In the genomic region with DNA sequence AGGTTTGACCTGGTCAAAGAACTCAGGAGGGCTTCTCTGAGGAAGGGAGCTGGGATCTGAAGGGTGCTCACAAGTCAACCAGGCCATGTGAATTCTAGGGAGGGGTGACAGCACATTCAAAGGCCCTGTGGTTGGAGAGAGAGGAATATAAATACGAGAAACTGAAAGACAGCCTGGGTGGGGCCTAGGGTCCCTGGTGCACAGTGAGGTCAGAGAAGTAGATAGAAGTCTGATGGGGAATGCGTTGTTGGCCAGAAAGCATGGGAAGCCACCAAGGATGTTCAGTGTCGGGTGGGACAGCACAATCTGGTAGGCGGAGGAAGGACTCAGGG, we compare ENCODE assay signal across 17 cellular contexts.
DNase-seq lines count a peak whose midpoint lies in the region; ATAC-seq, FAIRE-seq and TF ChIP-seq lines count a peak whose summit lies in the region.
"Had no signal": no experiment of that assay in that cellular context is flagged by ENCODE, and none has a peak within 500 bp of the region (broad histone marks: within the 10 kb centered on the region; RNA-seq: fewer than 3 reads in every experiment).

No MANE protein-coding gene starts in this region.

- peaks cover 6% of the 10 kb centered on the region for H3K9me1 ChIP-seq in K562 (ENCODE audit: control insufficient read depth, insufficient read depth, low read length)

- H3K9me3 Mint-ChIP-seq in neural progenitor cell: peaks cover 3% of the 10 kb centered on the region
- H3K9me3 Mint-ChIP-seq in stimulated activated naive B cell treated with anti-CD40 and anti-IgM and Interleukin-4, amounts not matched to agents 10 μg/mL and 1 μg/mL and 100 μg/mL, for 72 hours: no peaks in the 10 kb centered on the region

- intact Hi-C loops in K562 (cut with micrococcal nuclease): no loop called here

- H3K4me3 ChIP-seq in BLaER1: no peak overlapping the region
- no peak overlapping the region for H3K4me3 ChIP-seq in K562
- H3K4me3 ChIP-seq in neural progenitor cell: no peak overlapping the region
- H3K4me3 ChIP-seq: GM12878, GM23338 had no signal

- TF ChIP-seq CTCF in K562 (IDR thresholded peaks at IDR 0.05 in 2 of 3, conservative IDR thresholded peaks at IDR 0.05 in 1 of 3; ENCODE audit: insufficient read depth in 2 of 3, low read depth in 1 of 3, low read length in 3 of 3) (no peak), neural progenitor cell (IDR thresholded peaks at IDR 0.05) (no peak)

- H3K27ac ChIP-seq in BLaER1 (peak overlapping the region; percentile 54), K562 (ENCODE audit: extremely low read depth, low read depth, low read length) (no peak overlapping the region), neural progenitor cell (no peak overlapping the region)
- H3K27ac ChIP-seq: 22Rv1 had no signal

- peaks cover 29% of the 10 kb centered on the region for H3K36me3 Mint-ChIP-seq in neural progenitor cell
- H3K36me3 Mint-ChIP-seq in stimulated activated naive B cell treated with anti-CD40 and anti-IgM and Interleukin-4, amounts not matched to agents 10 μg/mL and 1 μg/mL and 100 μg/mL, for 72 hours: peaks cover 45 to 82% of the 10 kb centered on the region in 2 donors

- peak overlapping the region; percentile 44 for H3K27ac Mint-ChIP-seq in neural progenitor cell
- peak overlapping the region; percentile 75 for H3K27ac Mint-ChIP-seq in stimulated activated naive B cell treated with anti-CD40 and anti-IgM and Interleukin-4, amounts not matched to agents 10 μg/mL and 1 μg/mL and 100 μg/mL, for 72 hours

- TF ChIP-seq RAD21 in K562 (CRISPR knock-in tag; conservative IDR thresholded peaks at IDR 0.05 in 1 of 2, IDR thresholded peaks at IDR 0.05 in 1 of 2): no peak

- DNase-seq in K562 (ENCODE audit: extremely low read depth in 1 of 4, low spot score in 3 of 4) (no peak), neural progenitor cell (ENCODE audit: low spot score) (no peak), SIG-M5 treated with dmso at 0.1 percent for 504 hours (lab: John Stamatoyannopoulos, UW; ENCODE audit: unreplicated experiment) (no peak), NCI-H187 treated with DMSO at 0.1 percent for 48 hours (lab: John Stamatoyannopoulos, UW) (no peak)
- DNase-seq in stimulated activated naive B cell treated with anti-CD40 and anti-IgM and Interleukin-4, amounts not matched to agents 10 μg/mL and 1 μg/mL and 100 μg/mL, for 72 hours: no peak
- DNase-seq: AML-193; C1 segment of cervical spinal cord; CD4-positive, alpha-beta memory T cell; DMS79; H7; IMR-90 had no signal

- H3K9ac ChIP-seq in BLaER1 (no peak overlapping the region), K562 (ENCODE audit: insufficient read depth in 1 of 2, low read depth in 2 of 2, low read length in 2 of 2) (no peak overlapping the region), neural progenitor cell (no peak overlapping the region)

- no peak for ATAC-seq in K562
- no peak for ATAC-seq in stimulated activated naive B cell treated with anti-CD40 and anti-IgM and Interleukin-4, amounts not matched to agents 10 μg/mL and 1 μg/mL and 100 μg/mL, for 72 hours (replicated peaks)
- no peak for ATAC-seq in HG02798 (IDR thresholded peaks at IDR 0.05; ENCODE audit: poor library complexity, unreplicated experiment)
- ATAC-seq: GM12878, GM23338 had no signal

- H3K4me2 ChIP-seq in BLaER1 (peak overlapping the region; percentile 82), K562 (ENCODE audit: insufficient read depth, low read length) (no peak overlapping the region), neural progenitor cell (no peak overlapping the region)
- H3K4me2 ChIP-seq: GM23338 had no signal

- 68% methylated on average over 4 of the region's 4 CpGs for WGBS in K562 (ENCODE audit: insufficient coverage, low coverage, missing lambda C conversion rate)

- no TSS peak for BruUV-seq in K562 (replicated peaks; lab: Mats Ljungman, UMichigan)

- peaks cover 61% of the 10 kb centered on the region for H3K4me1 ChIP-seq in BLaER1
- peaks cover 21 to 24% of the 10 kb centered on the region in 2 experiments; a peak in 4 of 5 replicates for H3K4me1 ChIP-seq in K562 (replicated peaks in 1 of 2; ENCODE audit: control insufficient read depth in 2 of 2, insufficient read depth in 2 of 2, low read length in 2 of 2)
- no peaks in the 10 kb centered on the region for H3K4me1 ChIP-seq in neural progenitor cell

- no peak for TF ChIP-seq EP300 in K562 (IDR thresholded peaks at IDR 0.05; ENCODE audit: low read length)

- POLR2A ChIA-PET in K562 (lab: Yijun Ruan, JAX): interaction anchor here (0.6 to 1.1 kb wide), 2 partner anchors 59 to 178 kb away, joined by 3 read pairs; no protein-coding TSS in a partner anchor

- peaks cover 16% of the 10 kb centered on the region for H3K36me3 ChIP-seq in BLaER1
- H3K36me3 ChIP-seq in K562 (ENCODE audit: control insufficient read depth, insufficient read depth, low read length): peaks cover 4% of the 10 kb centered on the region; the same call in 1 of the 3 replicates
- H3K36me3 ChIP-seq in neural progenitor cell: no peaks in the 10 kb centered on the region

- no peak overlapping the region for H2AFZ ChIP-seq in K562 (ENCODE audit: low read depth, low read length)
- no peak overlapping the region for H2AFZ ChIP-seq in neural progenitor cell (replicated peaks)
- H2AFZ ChIP-seq: GM23338 had no signal

- H3K79me2 ChIP-seq in K562 (ENCODE audit: control insufficient read depth, insufficient read depth, low read length) (no peaks in the 10 kb centered on the region), neural progenitor cell (ENCODE audit: low read depth) (no peaks in the 10 kb centered on the region)

- peaks cover 48% of the 10 kb centered on the region for H3K4me1 Mint-ChIP-seq in neural progenitor cell
- peaks cover 8 to 11% of the 10 kb centered on the region in 2 donors for H3K4me1 Mint-ChIP-seq in stimulated activated naive B cell treated with anti-CD40 and anti-IgM and Interleukin-4, amounts not matched to agents 10 μg/mL and 1 μg/mL and 100 μg/mL, for 72 hours

- FAIRE-seq in K562 (lab: Jason Lieb, UNC): no peak
- FAIRE-seq: GM12878, GM18507 had no signal

- in situ Hi-C loops in K562 (cut with MboI): no loop called here

- TF ChIP-seq POLR2A in K562 (conservative IDR thresholded peaks at IDR 0.05): no peak

- no peaks in the 10 kb centered on the region for H3F3A ChIP-seq in neural progenitor cell (ENCODE audit: low read depth)

- CTCF ChIA-PET in K562 (lab: Yijun Ruan, JAX; ENCODE audit: low intra/inter-chr PET ratio): no interaction called here

- H3K27me3 Mint-ChIP-seq in neural progenitor cell (ENCODE audit: insufficient read depth, low read depth): peaks cover 5% of the 10 kb centered on the region
- H3K27me3 Mint-ChIP-seq in stimulated activated naive B cell treated with anti-CD40 and anti-IgM and Interleukin-4, amounts not matched to agents 10 μg/mL and 1 μg/mL and 100 μg/mL, for 72 hours: no peaks in the 10 kb centered on the region
- H3K27me3 Mint-ChIP-seq: CD4-positive, alpha-beta memory T cell had no signal

- H3K27me3 ChIP-seq in BLaER1: no peaks in the 10 kb centered on the region
- H3K27me3 ChIP-seq in K562 (ENCODE audit: control insufficient read depth in 2 of 2, insufficient read depth in 2 of 2, low read length in 2 of 2): no peaks in the 10 kb centered on the region
- no peaks in the 10 kb centered on the region for H3K27me3 ChIP-seq in neural progenitor cell

- H4K20me1 ChIP-seq in BLaER1 (no peaks in the 10 kb centered on the region), K562 (replicated peaks; ENCODE audit: control insufficient read depth, insufficient read depth, low read length) (no peaks in the 10 kb centered on the region), neural progenitor cell (ENCODE audit: low read depth) (no peaks in the 10 kb centered on the region)

- H3K9me3 ChIP-seq in BLaER1 (peaks cover 14% of the 10 kb centered on the region), K562 (replicated peaks; ENCODE audit: control insufficient read depth, insufficient read depth, low read depth, low read length) (no peaks in the 10 kb centered on the region), neural progenitor cell (ENCODE audit: low read depth) (peaks cover 7% of the 10 kb centered on the region)

- H3K4me3 Mint-ChIP-seq in neural progenitor cell: no peak overlapping the region
- H3K4me3 Mint-ChIP-seq in stimulated activated naive B cell treated with anti-CD40 and anti-IgM and Interleukin-4, amounts not matched to agents 10 μg/mL and 1 μg/mL and 100 μg/mL, for 72 hours: no peak overlapping the region
- H3K4me3 Mint-ChIP-seq: CD4-positive, alpha-beta memory T cell; GM23338 had no signal

TF ChIP-seq in K562, 482 proteins besides CTCF, POLR2A, EP300 and RAD21:
- TF ChIP-seq RFX1 (IDR thresholded peaks at IDR 0.05): no peak
- TF ChIP-seq CTBP1 (IDR thresholded peaks at IDR 0.05; ENCODE audit: borderline replicate concordance): no peak
- TF ChIP-seq RBM25 (IDR thresholded peaks at IDR 0.05; ENCODE audit: low read depth, low read length, severe bottlenecking): peak; percentile 64
- no peak for TF ChIP-seq STAG1 (CRISPR knock-in tag; IDR thresholded peaks at IDR 0.05; ENCODE audit: borderline replicate concordance)
